ENCODE assay signal across 1 cellular context in genomic region chr3:72213296-72214064, GRCh38.
TF ChIP-seq lines count a peak whose summit lies in the region.

No MANE protein-coding gene starts in this region.

TF ChIP-seq in GM23338, 12 proteins besides CTCF, POLR2A, EP300 and RAD21 (continued from another document):
- no peak for TF ChIP-seq ZNF462 (CRISPR knock-in tag; IDR thresholded peaks at IDR 0.05)
- no peak for TF ChIP-seq JUNB (IDR thresholded peaks at IDR 0.05; ENCODE audit: unreplicated experiment)
- TF ChIP-seq ETS1 (IDR thresholded peaks at IDR 0.05), result no peak
- TF ChIP-seq EZH2phosphoT487 (IDR thresholded peaks at IDR 0.05; ENCODE audit: unreplicated experiment), result no peak
- TF ChIP-seq CREB1 (CRISPR knock-in tag; IDR thresholded peaks at IDR 0.05; ENCODE audit: low read depth), result no peak
- no peak for TF ChIP-seq ZNF114 (CRISPR knock-in tag; IDR thresholded peaks at IDR 0.05)
- TF ChIP-seq STAT1 (IDR thresholded peaks at IDR 0.05; ENCODE audit: unreplicated experiment), result no peak
- TF ChIP-seq EZH2 (IDR thresholded peaks at IDR 0.05; ENCODE audit: low read depth, unreplicated experiment), result no peak
